ENCODE assay signal across 17 cellular contexts in genomic region chr2:157788201-157788600, GRCh38.
"Had no signal": no experiment of that assay in that cellular context is flagged by ENCODE, and none has a peak within 500 bp of the region (broad histone marks: within the 10 kb centered on the region; RNA-seq: fewer than 3 reads in every experiment).

No MANE protein-coding gene starts in this region.

- H3K4me3 Mint-ChIP-seq: activated CD8-positive, alpha-beta T cell treated with anti-CD3 and anti-CD28 coated beads, Interleukin-2, amount 10 ng/mL, durations not matched to agents 7 days and 5 days; natural killer cell; stimulated activated naive CD8-positive, alpha-beta T cell treated with anti-CD3 and anti-CD28 coated beads, Interleukin-15, Interleukin-2, amounts not matched to agents 100 ng/mL and 50 ng/mL, for 24 hours had no signal

- H3K27me3 ChIP-seq: colonic mucosa, neutrophil had no signal

- H3K4me3 ChIP-seq: colonic mucosa, mucosa of descending colon, skin epidermis had no signal

- H3K9ac ChIP-seq: parathyroid adenoma had no signal

- H3K9me3 ChIP-seq: colonic mucosa, mucosa of descending colon, neutrophil had no signal

- H3K27ac ChIP-seq: colonic mucosa, neutrophil, parathyroid adenoma had no signal

- H3K27ac Mint-ChIP-seq: activated CD8-positive, alpha-beta T cell treated with anti-CD3 and anti-CD28 coated beads, Interleukin-2, amount 10 ng/mL, durations not matched to agents 7 days and 5 days; natural killer cell; stimulated activated naive CD8-positive, alpha-beta T cell treated with anti-CD3 and anti-CD28 coated beads, Interleukin-15, Interleukin-2, amounts not matched to agents 100 ng/mL and 50 ng/mL, for 24 hours had no signal

- H3K9me3 Mint-ChIP-seq: natural killer cell; stimulated activated naive CD8-positive, alpha-beta T cell treated with anti-CD3 and anti-CD28 coated beads, Interleukin-15, Interleukin-2, amounts not matched to agents 100 ng/mL and 50 ng/mL, for 24 hours had no signal

- H3K36me3 Mint-ChIP-seq: natural killer cell had no signal

- H3K36me3 ChIP-seq: colonic mucosa, neutrophil had no signal

- H3K27me3 Mint-ChIP-seq: stimulated activated naive CD8-positive, alpha-beta T cell treated with anti-CD3 and anti-CD28 coated beads, Interleukin-15, Interleukin-2, amounts not matched to agents 100 ng/mL and 50 ng/mL, for 24 hours had no signal

- DNase-seq: activated CD4-positive, alpha-beta T cell treated with anti-CD3 and anti-CD28 coated beads for 48 hours; activated CD8-positive, alpha-beta T cell treated with anti-CD3 and anti-CD28 coated beads, Interleukin-2, amount 10 ng/mL, durations not matched to agents 7 days and 5 days; activated naive CD4-positive, alpha-beta T cell; caudate nucleus; colonic mucosa; effector CD8-positive, alpha-beta T cell; left colon; mucosa of descending colon; natural killer cell; retina; stimulated activated CD4-positive, alpha-beta T cell treated with anti-CD3 and anti-CD28 coated beads, Interleukin-4, amount 100 ng/mL, for 4 hours; stimulated activated CD8-positive, alpha-beta memory T cell treated with anti-CD3 and anti-CD28 coated beads, Interleukin-4, amount 100 ng/mL, for 48 hours; T-helper 2 cell had no signal
